In the genomic region with DNA sequence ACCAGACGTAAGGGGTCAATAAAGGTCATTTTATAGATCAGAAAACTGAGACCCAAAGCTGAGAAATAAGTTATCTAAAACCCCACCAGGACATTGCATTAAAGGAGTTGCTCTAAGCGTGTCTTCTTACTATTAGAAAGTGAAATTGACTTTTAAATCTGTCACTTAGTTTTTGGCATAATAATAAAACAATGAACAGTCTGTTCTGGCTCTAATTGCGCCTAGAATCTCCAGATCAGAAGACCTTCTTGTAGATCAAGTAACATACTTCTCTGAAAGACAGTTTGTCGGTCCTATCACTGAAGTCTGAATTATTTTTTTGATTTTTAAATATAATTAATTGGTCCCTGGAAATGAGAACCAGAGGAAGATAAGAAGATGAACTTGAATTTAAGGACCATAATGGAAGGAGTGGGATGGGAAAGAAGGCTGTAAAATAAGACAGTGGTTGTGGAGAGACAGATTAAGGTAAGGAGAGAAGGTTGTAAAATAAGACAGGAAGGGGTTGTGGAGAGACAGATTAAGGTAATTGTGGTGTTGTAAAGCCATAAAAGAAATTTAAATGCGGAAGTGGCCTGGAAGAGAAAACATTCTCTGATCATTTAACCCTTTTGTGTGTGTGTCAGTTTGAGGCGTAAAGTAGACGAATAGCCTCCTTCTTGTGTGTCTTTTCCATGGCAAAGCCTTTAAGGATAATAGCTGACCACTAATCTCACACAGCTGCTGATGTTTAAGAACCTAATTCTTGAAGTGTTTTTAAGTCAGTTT, we compare ENCODE assay signal across 8 cellular contexts. TPM values are rescaled to one million over a fixed set of nuclear protein-coding genes. Genes with fewer than 3 reads are reported as not detected.
DNase-seq lines count a peak whose midpoint lies in the region; ATAC-seq and TF ChIP-seq lines count a peak whose summit lies in the region.

No MANE protein-coding gene starts in this region.

- peak overlapping the region; percentile 20 for H2AFZ ChIP-seq in ACC112 (ENCODE audit: low read length, unreplicated experiment)

- peak overlapping the region; percentile 6 to 92 (median 89) for H3K27ac Mint-ChIP-seq in IgD-negative memory B cell
- peak overlapping the region; percentile 87 for H3K27ac Mint-ChIP-seq in activated CD4-positive, alpha-beta memory T cell treated with anti-CD3 and anti-CD28 coated beads for 36 hours

- H3K36me3 ChIP-seq in ACC112 (ENCODE audit: insufficient read depth, low read length) (no peaks in the 10 kb centered on the region), left lung (no peaks in the 10 kb centered on the region)

- H3K4me3 ChIP-seq in ACC112 (ENCODE audit: low read depth, low read length), result peak overlapping the region; percentile 79
- peak overlapping the region in 1 of 2 donors; percentile 13 for H3K4me3 ChIP-seq in left lung

- intact Hi-C loops in activated CD4-positive, alpha-beta memory T cell treated with anti-CD3 and anti-CD28 coated beads for 36 hours (cut with micrococcal nuclease), result loop anchor here (1.0 to 5.0 kb wide), 2 partner anchors 45 to 109 kb away; no protein-coding TSS in a partner anchor
- intact Hi-C loops in left lung (cut with DNase I), result no loop called here

- H3K27ac ChIP-seq in ACC112 (ENCODE audit: low read depth, low read length) (peak overlapping the region; percentile 70), left lung (peak overlapping the region; percentile 33 to 71)

- peaks cover 74% of the 10 kb centered on the region for H3K4me1 ChIP-seq in ACC112 (ENCODE audit: control insufficient read depth, insufficient read depth, low read length, unreplicated experiment)
- H3K4me1 ChIP-seq in left lung, result peaks cover 73 to 84% of the 10 kb centered on the region in 2 donors

- ATAC-seq in left lung (no peak), HG02759 (IDR thresholded peaks at IDR 0.05; ENCODE audit: unreplicated experiment) (no peak), GM19455 (IDR thresholded peaks at IDR 0.05; ENCODE audit: unreplicated experiment) (no peak), HG03342 (IDR thresholded peaks at IDR 0.05; ENCODE audit: unreplicated experiment) (no peak)

- peak overlapping the region; percentile 72 to 85 (median 83) for H3K4me3 Mint-ChIP-seq in IgD-negative memory B cell
- H3K4me3 Mint-ChIP-seq in activated CD4-positive, alpha-beta memory T cell treated with anti-CD3 and anti-CD28 coated beads for 36 hours, result peak overlapping the region; percentile 76

- peaks cover 3% of the 10 kb centered on the region for H3K36me3 Mint-ChIP-seq in IgD-negative memory B cell
- H3K36me3 Mint-ChIP-seq in activated CD4-positive, alpha-beta memory T cell treated with anti-CD3 and anti-CD28 coated beads for 36 hours, result peaks cover 9% of the 10 kb centered on the region

- CTCF ChIA-PET in activated CD4-positive, alpha-beta memory T cell treated with anti-CD3 and anti-CD28 coated beads for 36 hours (lab: Charles Lee), result interaction anchor here (0.7 to 3.5 kb wide), 4 partner anchors 46 to 87 kb away, joined by 3 to 13 read pairs (median 12); no protein-coding TSS in a partner anchor

- H3K4me1 Mint-ChIP-seq in IgD-negative memory B cell, result peaks cover 66 to 73% (median 71%) of the 10 kb centered on the region in 3 donors
- H3K4me1 Mint-ChIP-seq in activated CD4-positive, alpha-beta memory T cell treated with anti-CD3 and anti-CD28 coated beads for 36 hours (ENCODE audit: low read depth), result peaks cover 92% of the 10 kb centered on the region

- H3K9me3 ChIP-seq in left lung, result no peaks in the 10 kb centered on the region

- no peaks in the 10 kb centered on the region for H3K9me3 Mint-ChIP-seq in IgD-negative memory B cell
- peaks cover 2% of the 10 kb centered on the region for H3K9me3 Mint-ChIP-seq in activated CD4-positive, alpha-beta memory T cell treated with anti-CD3 and anti-CD28 coated beads for 36 hours

- no peaks in the 10 kb centered on the region for H3K27me3 ChIP-seq in ACC112 (ENCODE audit: insufficient read depth, low read length)
- no peaks in the 10 kb centered on the region for H3K27me3 ChIP-seq in left lung

- no peak for DNase-seq in activated CD4-positive, alpha-beta memory T cell treated with anti-CD3 and anti-CD28 coated beads for 36 hours
- DNase-seq in left lung, result no peak
- DNase-seq in medulla oblongata (ENCODE audit: extremely low spot score), result no peak

- TF ChIP-seq CTCF in left lung (IDR thresholded peaks at IDR 0.05), result no peak

- peaks cover 97% of the 10 kb centered on the region for H3K79me2 ChIP-seq in ACC112 (ENCODE audit: control insufficient read depth, insufficient read depth, low read length, unreplicated experiment)

- no peaks in the 10 kb centered on the region for H3K27me3 Mint-ChIP-seq in IgD-negative memory B cell
- no peaks in the 10 kb centered on the region for H3K27me3 Mint-ChIP-seq in activated CD4-positive, alpha-beta memory T cell treated with anti-CD3 and anti-CD28 coated beads for 36 hours

- POLR2A ChIA-PET in activated CD4-positive, alpha-beta memory T cell treated with anti-CD3 and anti-CD28 coated beads for 36 hours (lab: Charles Lee), result interaction anchor here (0.7 kb wide), 1 partner anchor 39 kb away, joined by 3 read pairs; no protein-coding TSS in a partner anchor

RNA-seq across cellular contexts. Expression of a gene that starts 20.0 kb away (rescaled TPM):
- polyA plus RNA-seq in IgD-negative memory B cell, result 17.0 TPM
- 100 to 1,000 TPM; 128 TPM for total RNA-seq in activated CD4-positive, alpha-beta memory T cell treated with anti-CD3 and anti-CD28 coated beads for 36 hours
- 10 to 100 TPM; 68.0 to 69.5 TPM for total RNA-seq in left lung
